Comparison of ENCODE assay signal across 23 cellular contexts in genomic region chr3:125161607-125162219, GRCh38. TPM values are rescaled to one million over a fixed set of nuclear protein-coding genes. Genes with fewer than 3 reads are reported as not detected.
DNase-seq lines count a peak whose midpoint lies in the region; ATAC-seq and TF ChIP-seq lines count a peak whose summit lies in the region.
"Had no signal": no experiment of that assay in that cellular context is flagged by ENCODE, and none has a peak within 500 bp of the region (broad histone marks: within the 10 kb centered on the region; RNA-seq: fewer than 3 reads in every experiment).

No MANE protein-coding gene starts in this region.

- intact Hi-C loops in Right ventricle myocardium inferior (cut with DNase I): loop anchor here (2.0 kb wide), 1 partner anchor 233 kb away; no protein-coding TSS in a partner anchor
- intact Hi-C loops in right cardiac atrium (cut with DNase I): loop anchor here in 3 of 4 donors (5.0 to 10.0 kb wide), 3 partner anchors 109 to 237 kb away; no protein-coding TSS in a partner anchor
- intact Hi-C loops in adrenal gland (cut with DNase I): loop anchor here in 1 of 2 donors (10.0 kb wide), 1 partner anchor 167 kb away; no protein-coding TSS in a partner anchor
- intact Hi-C loops in transverse colon (cut with DNase I; ENCODE audit: low total_unique reads): loop anchor here (10.0 kb wide), 1 partner anchor 167 kb away; no protein-coding TSS in a partner anchor

- H3K27ac Mint-ChIP-seq in neural progenitor cell: peak overlapping the region; percentile 86
- H3K27ac Mint-ChIP-seq: activated CD4-positive, alpha-beta T cell treated with anti-CD3 and anti-CD28 coated beads for 36 hours; activated naive CD4-positive, alpha-beta T cell treated with anti-CD3 and anti-CD28 coated beads, Interleukin-2, amount 50 U/mL, for 72 hours; stimulated activated memory B cell treated with anti-CD40 and anti-IgM and Interleukin-4, amounts not matched to agents 10 μg/mL and 1 μg/mL and 100 μg/mL, for 72 hours had no signal

- peaks cover 16% of the 10 kb centered on the region for H3F3A ChIP-seq in neural progenitor cell (ENCODE audit: low read depth)

- DNase-seq in Right ventricle myocardium inferior (ENCODE audit: missing footprints) (no peak), right atrium auricular region (ENCODE audit: low spot score) (no peak), right cardiac atrium (peak; percentile 74 to 77 (median 74)), neural progenitor cell (ENCODE audit: low spot score) (peak; percentile 49), adrenal gland (no peak), caudate nucleus (lab: John Stamatoyannopoulos, UW) (no peak), transverse colon (no peak), DMS79 (lab: John Stamatoyannopoulos, UW) (no peak)
- DNase-seq: 8988T; activated CD4-positive, alpha-beta T cell treated with anti-CD3 and anti-CD28 coated beads for 36 hours; AML-193; EL; H9; kidney glomerular epithelial cell; NCI-H187 treated with DMSO at 0.1 percent for 48 hours; NCI-H226; NCI-H774; occipital lobe; SHP77 treated with DMSO at 0.1 percent for 48 hours; sigmoid colon; tibial artery had no signal

- H3K9ac ChIP-seq in neural progenitor cell: no peak overlapping the region

- TF ChIP-seq CTCF in right atrium auricular region (IDR thresholded peaks at IDR 0.05) (no peak), neural progenitor cell (IDR thresholded peaks at IDR 0.05) (no peak), adrenal gland (IDR thresholded peaks at IDR 0.05) (no peak), transverse colon (IDR thresholded peaks at IDR 0.05) (no peak)

- peak; percentile 29 for ATAC-seq in Right ventricle myocardium inferior
- peak; percentile 61 to 89 for ATAC-seq in right cardiac atrium
- ATAC-seq: activated CD4-positive, alpha-beta T cell treated with anti-CD3 and anti-CD28 coated beads for 36 hours; activated naive CD4-positive, alpha-beta T cell treated with anti-CD3 and anti-CD28 coated beads, Interleukin-2, amount 50 U/mL, for 72 hours; stimulated activated memory B cell treated with anti-CD40 and anti-IgM and Interleukin-4, amounts not matched to agents 10 μg/mL and 1 μg/mL and 100 μg/mL, for 72 hours had no signal

- H3K9me3 ChIP-seq in right atrium auricular region (no peaks in the 10 kb centered on the region), right cardiac atrium (ENCODE audit: control insufficient read depth, low read length) (no peaks in the 10 kb centered on the region), neural progenitor cell (ENCODE audit: low read depth) (no peaks in the 10 kb centered on the region), adrenal gland (replicated peaks in 1 of 3) (no peaks in the 10 kb centered on the region), transverse colon (no peaks in the 10 kb centered on the region)
- H3K9me3 ChIP-seq: sigmoid colon, tibial artery had no signal

- no peak for TF ChIP-seq POLR2A in adrenal gland (IDR thresholded peaks at IDR 0.05)
- no peak for TF ChIP-seq POLR2A in transverse colon (IDR thresholded peaks at IDR 0.05)

- H3K27me3 Mint-ChIP-seq in neural progenitor cell (ENCODE audit: insufficient read depth, low read depth): peaks cover 6% of the 10 kb centered on the region

- H2AFZ ChIP-seq in neural progenitor cell (replicated peaks): no peak overlapping the region

- no peaks in the 10 kb centered on the region for H3K9me3 Mint-ChIP-seq in neural progenitor cell
- H3K9me3 Mint-ChIP-seq: activated naive CD4-positive, alpha-beta T cell treated with anti-CD3 and anti-CD28 coated beads, Interleukin-2, amount 50 U/mL, for 72 hours; H9; stimulated activated memory B cell treated with anti-CD40 and anti-IgM and Interleukin-4, amounts not matched to agents 10 μg/mL and 1 μg/mL and 100 μg/mL, for 72 hours had no signal

- 61% methylated on average over 12 of the region's 12 CpGs for WGBS in right cardiac atrium
- WGBS in adrenal gland, 4 donors: 80 to 88% (median 84%) methylated on average over 12 of the region's 12 CpGs
- WGBS in transverse colon (ENCODE audit: low coverage in 1 of 2), 2 donors: 76 to 88% methylated on average over 6 to 12 of the region's 12 CpGs

- H3K4me3 ChIP-seq in right atrium auricular region (no peak overlapping the region), right cardiac atrium (ENCODE audit: low read length) (no peak overlapping the region), neural progenitor cell (no peak overlapping the region), adrenal gland (no peak overlapping the region), transverse colon (no peak overlapping the region)
- H3K4me3 ChIP-seq: sigmoid colon, tibial artery had no signal

- no peaks in the 10 kb centered on the region for H3K79me2 ChIP-seq in neural progenitor cell (ENCODE audit: low read depth)

- peak overlapping the region; percentile 45 for H3K4me2 ChIP-seq in neural progenitor cell

- H3K4me1 Mint-ChIP-seq in neural progenitor cell: peaks cover 60% of the 10 kb centered on the region
- H3K4me1 Mint-ChIP-seq: activated CD4-positive, alpha-beta T cell treated with anti-CD3 and anti-CD28 coated beads for 36 hours had no signal

- H3K4me1 ChIP-seq in right atrium auricular region: peaks cover 0 to 44% of the 10 kb centered on the region in 2 donors
- peaks cover 6% of the 10 kb centered on the region for H3K4me1 ChIP-seq in right cardiac atrium (ENCODE audit: control insufficient read depth, insufficient read depth, low read length)
- H3K4me1 ChIP-seq in neural progenitor cell: peaks cover 22% of the 10 kb centered on the region
- no peaks in the 10 kb centered on the region for H3K4me1 ChIP-seq in adrenal gland (replicated peaks in 1 of 2)
- peaks cover 3 to 28% (median 13%) of the 10 kb centered on the region in 4 donors for H3K4me1 ChIP-seq in transverse colon
- H3K4me1 ChIP-seq: tibial artery had no signal

- in situ Hi-C loops in transverse colon (cut with MboI; ENCODE audit: low pct_ligation_motif_present in 1 of 4, low pct_unique_long_range_greater_than_20kb in 1 of 4, low sequenced_read_pairs in 3 of 4): loop anchor here in 1 of 4 donors (25.0 kb wide), 1 partner anchor 276 kb away; no protein-coding TSS in a partner anchor

- H3K36me3 Mint-ChIP-seq in neural progenitor cell: no peaks in the 10 kb centered on the region
- H3K36me3 Mint-ChIP-seq: activated naive CD4-positive, alpha-beta T cell treated with anti-CD3 and anti-CD28 coated beads, Interleukin-2, amount 50 U/mL, for 72 hours; stimulated activated memory B cell treated with anti-CD40 and anti-IgM and Interleukin-4, amounts not matched to agents 10 μg/mL and 1 μg/mL and 100 μg/mL, for 72 hours had no signal

- H3K36me3 ChIP-seq in right atrium auricular region: no peaks in the 10 kb centered on the region
- H3K36me3 ChIP-seq in neural progenitor cell: no peaks in the 10 kb centered on the region
- no peaks in the 10 kb centered on the region for H3K36me3 ChIP-seq in adrenal gland (replicated peaks in 1 of 2)
- no peaks in the 10 kb centered on the region for H3K36me3 ChIP-seq in transverse colon
- H3K36me3 ChIP-seq: sigmoid colon, tibial artery had no signal

- H3K4me3 Mint-ChIP-seq in neural progenitor cell: no peak overlapping the region
- H3K4me3 Mint-ChIP-seq: activated CD4-positive, alpha-beta T cell treated with anti-CD3 and anti-CD28 coated beads for 36 hours; H9; stimulated activated memory B cell treated with anti-CD40 and anti-IgM and Interleukin-4, amounts not matched to agents 10 μg/mL and 1 μg/mL and 100 μg/mL, for 72 hours had no signal

- H3K27ac ChIP-seq in right atrium auricular region: peak overlapping the region in 1 of 2 donors; percentile 15
- H3K27ac ChIP-seq in right cardiac atrium (ENCODE audit: low read length): no peak overlapping the region
- H3K27ac ChIP-seq in neural progenitor cell: peak overlapping the region; percentile 61
- H3K27ac ChIP-seq in adrenal gland: peak overlapping the region in 1 of 5 donors; percentile 38
- H3K27ac ChIP-seq in caudate nucleus (ENCODE audit: low read depth, low read length): no peak overlapping the region
- peak overlapping the region in 1 of 4 donors; percentile 4 for H3K27ac ChIP-seq in transverse colon
- H3K27ac ChIP-seq: tibial artery had no signal

- H3K27me3 ChIP-seq in right atrium auricular region (no peaks in the 10 kb centered on the region), right cardiac atrium (ENCODE audit: control insufficient read depth, insufficient read depth) (no peaks in the 10 kb centered on the region), neural progenitor cell (no peaks in the 10 kb centered on the region), adrenal gland (no peaks in the 10 kb centered on the region), transverse colon (no peaks in the 10 kb centered on the region)
- H3K27me3 ChIP-seq: sigmoid colon, tibial artery had no signal

- no peaks in the 10 kb centered on the region for H4K20me1 ChIP-seq in neural progenitor cell (ENCODE audit: low read depth)

- TF ChIP-seq EP300 in transverse colon (IDR thresholded peaks at IDR 0.05; ENCODE audit: low read depth): no peak

RNA-seq across cellular contexts. Expression of gene SLC12A8, which starts 50.8 kb away (rescaled TPM):
- total RNA-seq in Right ventricle myocardium inferior (0.19 TPM), right atrium auricular region (1 to 10 TPM; 1.1 to 1.9 TPM), right cardiac atrium (1 to 10 TPM in 3 of 4 donors, under 1 TPM in 1; 0.62 to 1.7 (median 1.4) TPM), neural progenitor cell (ENCODE audit: low replicate concordance) (2.2 and 4.6 TPM in 2 replicates), adrenal gland (1 to 10 TPM; 1.0 to 5.9 (median 3.0) TPM), transverse colon (10 to 100 TPM in 1 of 4 donors, 1 to 10 TPM in 3; 5.4 to 10.5 (median 6.8) TPM)
- polyA plus RNA-seq in right cardiac atrium (0.52 TPM), adrenal gland (1 to 10 TPM; 1.1 to 1.9 (median 1.4) TPM)

Comparison
In these comparisons a context has a peak if more than half of its experiments do, and no peak if none do; other contexts are left out.
1. DNase-seq: peak in right cardiac atrium (3 of 3) and neural progenitor cell (single experiment); none in Right ventricle myocardium inferior (single experiment), right atrium auricular region (single experiment), adrenal gland (0 of 7), caudate nucleus (0 of 61), transverse colon (single experiment) and DMS79 (single experiment).